1 cellular context compared by ENCODE assay signal in the genomic region with DNA sequence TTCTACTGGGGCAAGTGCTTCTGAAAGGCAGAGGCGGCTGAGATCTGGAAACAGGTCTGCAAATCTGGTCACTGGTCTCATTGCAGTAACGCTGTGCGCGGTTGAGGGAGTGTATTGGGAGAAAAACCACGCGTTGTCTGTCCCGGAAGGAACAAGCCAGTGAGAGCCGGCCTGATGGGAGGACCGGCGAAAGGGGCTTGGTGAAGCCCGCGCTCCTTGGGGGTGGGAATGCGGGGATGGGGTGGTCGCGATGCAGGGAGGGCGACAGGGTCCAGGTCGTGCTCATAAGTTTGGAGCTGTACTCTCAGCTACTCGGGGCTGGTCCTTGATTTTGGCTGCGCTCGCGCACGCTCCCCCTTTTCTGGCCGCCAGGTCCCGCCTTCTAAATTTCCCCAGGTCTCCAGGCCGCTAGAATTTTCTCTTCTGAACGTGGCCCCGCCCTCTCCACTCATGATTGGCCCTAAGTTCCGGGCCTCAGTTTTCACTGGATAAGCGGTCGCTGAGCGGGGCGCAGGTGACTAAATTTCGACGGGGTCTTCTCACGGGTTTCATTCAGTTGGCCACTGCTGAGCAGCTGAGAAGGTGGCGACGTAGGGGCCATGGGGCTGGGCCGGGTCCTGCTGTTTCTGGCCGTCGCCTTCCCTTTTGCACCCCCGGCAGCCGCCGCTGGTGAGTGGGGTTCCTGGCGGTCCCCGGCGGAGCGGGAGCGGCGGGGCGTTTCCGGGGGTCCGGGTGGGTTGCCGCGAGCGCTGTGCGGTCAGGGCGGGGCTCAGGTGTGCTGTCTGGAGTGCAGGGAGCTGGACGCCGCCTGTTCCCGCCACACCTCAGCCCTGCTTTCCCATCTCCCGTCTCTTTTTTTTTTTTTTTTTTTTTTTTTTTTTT.
TF ChIP-seq lines count a peak whose summit lies in the region.

MICB (plus strand) TSS at position 551 of the 882 bp plus-strand sequence; CDS start at position 600, 49 bp downstream.

TF ChIP-seq in PFSK-1, 5 proteins besides CTCF, POLR2A, EP300 and RAD21 (continued from another document):
- TF ChIP-seq, protein P1, sequence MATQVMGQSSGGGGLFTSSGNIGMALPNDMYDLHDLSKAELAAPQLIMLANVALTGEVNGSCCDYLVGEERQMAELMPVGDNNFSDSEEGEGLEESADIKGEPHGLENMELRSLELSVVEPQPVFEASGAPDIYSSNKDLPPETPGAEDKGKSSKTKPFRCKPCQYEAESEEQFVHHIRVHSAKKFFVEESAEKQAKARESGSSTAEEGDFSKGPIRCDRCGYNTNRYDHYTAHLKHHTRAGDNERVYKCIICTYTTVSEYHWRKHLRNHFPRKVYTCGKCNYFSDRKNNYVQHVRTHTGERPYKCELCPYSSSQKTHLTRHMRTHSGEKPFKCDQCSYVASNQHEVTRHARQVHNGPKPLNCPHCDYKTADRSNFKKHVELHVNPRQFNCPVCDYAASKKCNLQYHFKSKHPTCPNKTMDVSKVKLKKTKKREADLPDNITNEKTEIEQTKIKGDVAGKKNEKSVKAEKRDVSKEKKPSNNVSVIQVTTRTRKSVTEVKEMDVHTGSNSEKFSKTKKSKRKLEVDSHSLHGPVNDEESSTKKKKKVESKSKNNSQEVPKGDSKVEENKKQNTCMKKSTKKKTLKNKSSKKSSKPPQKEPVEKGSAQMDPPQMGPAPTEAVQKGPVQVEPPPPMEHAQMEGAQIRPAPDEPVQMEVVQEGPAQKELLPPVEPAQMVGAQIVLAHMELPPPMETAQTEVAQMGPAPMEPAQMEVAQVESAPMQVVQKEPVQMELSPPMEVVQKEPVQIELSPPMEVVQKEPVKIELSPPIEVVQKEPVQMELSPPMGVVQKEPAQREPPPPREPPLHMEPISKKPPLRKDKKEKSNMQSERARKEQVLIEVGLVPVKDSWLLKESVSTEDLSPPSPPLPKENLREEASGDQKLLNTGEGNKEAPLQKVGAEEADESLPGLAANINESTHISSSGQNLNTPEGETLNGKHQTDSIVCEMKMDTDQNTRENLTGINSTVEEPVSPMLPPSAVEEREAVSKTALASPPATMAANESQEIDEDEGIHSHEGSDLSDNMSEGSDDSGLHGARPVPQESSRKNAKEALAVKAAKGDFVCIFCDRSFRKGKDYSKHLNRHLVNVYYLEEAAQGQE (IDR thresholded peaks at IDR 0.05; ENCODE audit: insufficient read depth in 1 of 2, low read depth in 2 of 2, low read length in 2 of 2), result no peak
- no peak; the same call in 1 of the 2 replicates for TF ChIP-seq SIN3A (IDR thresholded peaks at IDR 0.05; ENCODE audit: borderline replicate concordance, insufficient read depth, low read length)
- TF ChIP-seq FOXP2 (optimal IDR thresholded peaks at IDR 0.05; ENCODE audit: borderline replicate concordance, extremely low read depth, extremely low read length, insufficient read depth), result no peak
- TF ChIP-seq TAF1 (IDR thresholded peaks at IDR 0.05; ENCODE audit: borderline replicate concordance, insufficient read depth, low read length), result no peak
